ENCODE assay signal across 11 cellular contexts in the genomic region with DNA sequence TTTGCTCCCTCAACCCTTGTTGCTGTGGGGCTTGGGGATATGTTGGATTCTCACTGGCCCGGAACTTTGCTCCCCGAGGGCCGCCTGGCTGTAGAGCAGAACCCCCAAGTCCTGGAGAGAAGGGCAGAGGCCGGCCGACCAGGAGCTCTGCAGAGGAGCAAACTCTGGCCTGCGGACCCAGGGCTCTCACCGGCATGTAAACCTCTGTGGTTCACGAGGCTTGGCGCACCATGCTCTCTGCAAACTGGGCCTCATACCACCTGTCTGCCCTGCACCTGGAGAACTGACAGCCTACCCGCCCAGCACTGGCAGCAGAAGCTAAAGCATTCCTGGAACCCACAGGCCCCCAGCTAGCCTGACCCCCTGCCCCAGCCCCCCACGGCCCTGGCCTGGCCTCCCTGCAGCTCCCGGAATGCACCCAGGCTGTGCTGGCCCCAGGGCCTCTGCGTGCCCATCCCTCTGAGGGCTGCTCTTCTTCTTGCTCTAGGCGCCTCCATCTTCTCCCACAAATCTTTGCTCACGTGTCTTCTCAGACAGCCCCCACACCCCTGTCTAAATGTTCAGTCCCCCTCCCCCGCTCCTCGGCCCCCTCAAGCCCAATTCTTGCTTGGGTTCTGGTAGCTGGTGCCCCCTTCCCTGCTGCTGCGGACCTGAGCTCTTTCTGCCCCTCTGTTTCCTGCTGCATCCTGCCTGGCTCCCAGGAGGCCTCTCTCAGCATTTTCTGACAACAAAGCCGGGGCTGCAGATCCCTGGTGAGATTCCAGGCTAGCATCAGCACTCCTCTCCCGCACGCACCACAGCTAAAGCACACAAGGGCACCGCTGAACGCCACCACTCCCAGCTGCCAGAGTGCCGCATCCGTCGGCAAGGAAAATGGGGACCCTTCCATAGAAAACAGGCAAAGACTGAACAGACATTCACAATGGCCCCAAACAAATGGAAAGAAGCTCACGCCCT. TPM values are rescaled to one million over a fixed set of nuclear protein-coding genes. Genes with fewer than 3 reads are reported as not detected.
A peak's percentile ranks its signal among the peaks of the same experiment; 100 is the strongest.
DNase-seq lines count a peak whose midpoint lies in the region; ATAC-seq, FAIRE-seq and TF ChIP-seq lines count a peak whose summit lies in the region.
"Had no signal": no experiment of that assay in that cellular context is flagged by ENCODE, and none has a peak within 500 bp of the region (broad histone marks: within the 10 kb centered on the region; RNA-seq: fewer than 3 reads in every experiment).

No MANE protein-coding gene starts in this region.

- H3K27ac Mint-ChIP-seq in IgD-negative memory B cell = peak overlapping the region in 2 of 3 donors; percentile 78 to 87

- no peaks in the 10 kb centered on the region for H3K36me3 ChIP-seq in SK-N-SH (replicated peaks in 1 of 2; ENCODE audit: control insufficient read depth in 1 of 2, insufficient read depth in 2 of 2, low read length in 1 of 2)
- H3K36me3 ChIP-seq in neuron (ENCODE audit: insufficient read depth, low read length) = no peaks in the 10 kb centered on the region
- no peaks in the 10 kb centered on the region for H3K36me3 ChIP-seq in prostate gland

- DNase-seq in SK-N-SH (no peak), GM19239 (ENCODE audit: insufficient read length, low spot score) (no peak), DMS79 treated with DMSO at 0.1 percent for 48 hours (lab: John Stamatoyannopoulos, UW) (no peak), prostate gland (ENCODE audit: low spot score) (no peak)
- DNase-seq: activated naive CD4-positive, alpha-beta T cell had no signal

- no peak for FAIRE-seq in GM19239 (lab: Jason Lieb, UNC)
- FAIRE-seq: endothelial cell of umbilical vein, islet of Langerhans had no signal

- intact Hi-C loops in prostate gland (cut with DNase I) = no loop called here

- no peak overlapping the region for H3K4me3 ChIP-seq in SK-N-SH (ENCODE audit: low read depth in 2 of 2, low read length in 1 of 2)
- peak overlapping the region; percentile 10 for H3K4me3 ChIP-seq in neuron (ENCODE audit: low read length)
- no peak overlapping the region for H3K4me3 ChIP-seq in prostate gland

- H3K4me3 Mint-ChIP-seq in IgD-negative memory B cell = peak overlapping the region; percentile 31 to 78 (median 61)

- H3K4me1 Mint-ChIP-seq in IgD-negative memory B cell = peaks cover 0 to 4% (median 2%) of the 10 kb centered on the region in 3 donors

- TF ChIP-seq EP300 in SK-N-SH (IDR thresholded peaks at IDR 0.05; ENCODE audit: borderline replicate concordance in 1 of 2, low read depth in 1 of 2, low read length in 1 of 2) = no peak

- no peak for ATAC-seq in SK-N-SH treated with all-trans-retinoic acid at 6 μM for 48 hours

- no peaks in the 10 kb centered on the region for H3K9me2 ChIP-seq in SK-N-SH

- peaks cover 18% of the 10 kb centered on the region for H3F3A ChIP-seq in SK-N-SH (replicated peaks; ENCODE audit: insufficient read depth)

- no peak overlapping the region for H3K27ac ChIP-seq in SK-N-SH (ENCODE audit: low read depth in 2 of 2, low read length in 1 of 2)
- H3K27ac ChIP-seq in angular gyrus (ENCODE audit: low read depth, low read length) = peak overlapping the region; percentile 10
- H3K27ac ChIP-seq in prostate gland = no peak overlapping the region

- TF ChIP-seq POLR2A in prostate gland (IDR thresholded peaks at IDR 0.05) = no peak

- CTCF ChIA-PET in SK-N-SH (lab: Yijun Ruan, JAX) = interaction anchor here (0.6 to 3.5 kb wide), 13 partner anchors 13 to 236 kb away, joined by 3 to 15 read pairs (median 6); no protein-coding TSS in a partner anchor

- WGBS in SK-N-SH (ENCODE audit: low lambda C conversion rate) = 94% methylated on average over 22 of the region's 27 CpGs
- 75% methylated on average over 21 of the region's 27 CpGs for WGBS in prostate gland

- TF ChIP-seq RAD21 in SK-N-SH (IDR thresholded peaks at IDR 0.05; ENCODE audit: low read length) = no peak

- no peak overlapping the region for H3K4me2 ChIP-seq in SK-N-SH

- no peak overlapping the region for H3K9ac ChIP-seq in SK-N-SH

- no peak overlapping the region for H2AFZ ChIP-seq in SK-N-SH (ENCODE audit: low read depth)
- no peak overlapping the region for H2AFZ ChIP-seq in neuron (ENCODE audit: low read depth, low read length)

- TF ChIP-seq CTCF in SK-N-SH (IDR thresholded peaks at IDR 0.05) (no peak), prostate gland (IDR thresholded peaks at IDR 0.05) (no peak)

- POLR2A ChIA-PET in SK-N-SH (lab: Yijun Ruan, JAX) = no interaction called here

- peaks cover 19% of the 10 kb centered on the region for H3K27me3 Mint-ChIP-seq in IgD-negative memory B cell

- no peaks in the 10 kb centered on the region for H3K36me3 Mint-ChIP-seq in IgD-negative memory B cell

- H3K4me1 ChIP-seq in SK-N-SH (ENCODE audit: control insufficient read depth in 1 of 2, insufficient read depth in 2 of 2, low read depth in 1 of 2, low read length in 1 of 2) = peaks cover 6 to 13% of the 10 kb centered on the region in 2 experiments; a peak in 2 of 4 replicates
- H3K4me1 ChIP-seq in neuron (ENCODE audit: insufficient read depth, low read length) = peaks cover 40% of the 10 kb centered on the region
- peaks cover 9% of the 10 kb centered on the region for H3K4me1 ChIP-seq in prostate gland (replicated peaks)

- H3K9me3 ChIP-seq in SK-N-SH (no peaks in the 10 kb centered on the region), neuron (ENCODE audit: low read length) (no peaks in the 10 kb centered on the region), prostate gland (no peaks in the 10 kb centered on the region)

- no peaks in the 10 kb centered on the region for H3K79me2 ChIP-seq in SK-N-SH (ENCODE audit: insufficient read depth)

- no peaks in the 10 kb centered on the region for H3K9me3 Mint-ChIP-seq in IgD-negative memory B cell

- no peaks in the 10 kb centered on the region for H4K20me1 ChIP-seq in SK-N-SH (ENCODE audit: insufficient read depth)

- H3K27me3 ChIP-seq in SK-N-SH (ENCODE audit: insufficient read depth) = no peaks in the 10 kb centered on the region
- peaks cover 5% of the 10 kb centered on the region for H3K27me3 ChIP-seq in neuron (ENCODE audit: insufficient read depth, low read length)
- no peaks in the 10 kb centered on the region for H3K27me3 ChIP-seq in prostate gland (replicated peaks; ENCODE audit: insufficient read depth)

TF ChIP-seq in SK-N-SH, 30 proteins besides CTCF, POLR2A, EP300 and RAD21:
- TF ChIP-seq, protein P1, sequence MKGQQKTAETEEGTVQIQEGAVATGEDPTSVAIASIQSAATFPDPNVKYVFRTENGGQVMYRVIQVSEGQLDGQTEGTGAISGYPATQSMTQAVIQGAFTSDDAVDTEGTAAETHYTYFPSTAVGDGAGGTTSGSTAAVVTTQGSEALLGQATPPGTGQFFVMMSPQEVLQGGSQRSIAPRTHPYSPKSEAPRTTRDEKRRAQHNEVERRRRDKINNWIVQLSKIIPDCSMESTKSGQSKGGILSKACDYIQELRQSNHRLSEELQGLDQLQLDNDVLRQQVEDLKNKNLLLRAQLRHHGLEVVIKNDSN (IDR thresholded peaks at IDR 0.05; ENCODE audit: borderline replicate concordance, low read depth) = no peak
- no peak for TF ChIP-seq JUND (IDR thresholded peaks at IDR 0.05)
- TF ChIP-seq GATA2 (CRISPR knock-in tag; IDR thresholded peaks at IDR 0.05) = peak; percentile 31; the same call in 1 of the 2 replicates
- TF ChIP-seq MXI1 (IDR thresholded peaks at IDR 0.05; ENCODE audit: low read depth, low read length) = no peak
- TF ChIP-seq, protein P2, sequence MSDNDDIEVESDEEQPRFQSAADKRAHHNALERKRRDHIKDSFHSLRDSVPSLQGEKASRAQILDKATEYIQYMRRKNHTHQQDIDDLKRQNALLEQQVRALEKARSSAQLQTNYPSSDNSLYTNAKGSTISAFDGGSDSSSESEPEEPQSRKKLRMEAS (IDR thresholded peaks at IDR 0.05; ENCODE audit: low read depth) = no peak

TF ChIP-seq in SK-N-SH treated with all-trans-retinoic acid at 6 μM for 48 hours, 23 proteins besides CTCF, POLR2A, EP300 and RAD21:
- TF ChIP-seq TCF4 (CRISPR knock-in tag; IDR thresholded peaks at IDR 0.05; ENCODE audit: borderline replicate concordance) (no peak), ZNF8 (CRISPR knock-in tag; IDR thresholded peaks at IDR 0.05) (no peak)

RNA-seq across cellular contexts. Expression of gene ACTG1, which starts 23.3 kb away (rescaled TPM):
- 3,367 and 7,871 TPM in 2 replicates for polyA plus RNA-seq in SK-N-SH (2012; rRNA removed)
- polyA plus RNA-seq in SK-N-SH (2012; cell fraction: cytosol; rRNA removed) = 4,016 and 6,640 TPM in 2 replicates
- 7,589 and 12,425 TPM in 2 replicates for polyA plus RNA-seq in SK-N-SH (2012; cell fraction: nucleus; rRNA removed)
- polyA plus RNA-seq in IgD-negative memory B cell = 1,302 TPM
- 1,000 to 10,000 TPM; 2,438 to 3,181 TPM for total RNA-seq in prostate gland

RNA-seq across cellular contexts. Expression of gene FSCN2, which starts 38.9 kb away (rescaled TPM):
- polyA plus RNA-seq in SK-N-SH (2012; rRNA removed) (2.0 and 2.1 TPM in 2 replicates), IgD-negative memory B cell (0.83 TPM)
- 0.31 and 0.79 TPM in 2 replicates for polyA plus RNA-seq in SK-N-SH (2012; cell fraction: cytosol; rRNA removed)
- polyA plus RNA-seq in SK-N-SH (2012; cell fraction: nucleus; rRNA removed) = 10.6 and 13.6 TPM in 2 replicates
- 1 to 10 TPM; 3.1 to 5.6 TPM for total RNA-seq in prostate gland
